ENCODE assay signal across 1 cellular context in the genomic region with DNA sequence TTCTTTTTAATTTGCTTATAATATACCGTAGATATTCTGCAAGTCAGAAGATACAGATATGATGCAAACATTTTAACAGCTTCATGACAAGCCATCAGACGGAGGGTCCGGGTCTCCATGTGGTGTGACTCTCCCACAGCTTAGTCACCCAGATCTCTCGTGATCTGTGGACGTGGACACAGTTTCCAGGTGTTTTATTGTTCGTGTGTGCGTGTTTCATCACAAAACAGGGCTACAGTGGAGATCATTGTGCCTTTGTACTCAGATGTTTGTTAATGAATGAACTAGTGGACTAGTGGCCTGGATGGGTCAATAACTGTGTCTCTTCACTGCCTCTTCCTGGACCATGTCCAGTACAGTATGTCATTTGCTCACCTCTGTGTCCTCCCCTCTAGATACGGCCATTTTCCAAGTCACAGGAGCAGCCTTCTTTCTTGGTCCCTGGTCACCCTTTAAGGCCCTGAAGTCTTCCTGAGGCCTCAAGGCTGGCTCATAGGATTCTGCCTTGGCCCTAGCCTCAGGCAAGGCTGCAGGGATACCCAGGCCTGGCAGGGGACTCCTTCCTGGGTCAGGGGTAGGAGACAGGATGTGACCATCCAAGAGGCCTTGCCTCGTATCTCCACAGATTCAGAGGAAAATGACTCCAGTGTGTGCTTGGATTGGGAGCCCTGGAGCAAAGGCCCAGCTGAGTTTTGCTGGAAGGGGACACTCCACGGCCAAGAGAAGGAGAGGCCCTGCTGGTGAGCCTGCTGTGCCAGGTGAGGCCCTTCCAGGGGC.
A peak's percentile ranks its signal among the peaks of the same experiment; 100 is the strongest.
TF ChIP-seq lines count a peak whose summit lies in the region.

No MANE protein-coding gene starts in this region.

TF ChIP-seq in HepG2, 621 proteins besides CTCF, POLR2A, EP300 and RAD21 (continued from another document and continues in another):
- TF ChIP-seq, protein P1, sequence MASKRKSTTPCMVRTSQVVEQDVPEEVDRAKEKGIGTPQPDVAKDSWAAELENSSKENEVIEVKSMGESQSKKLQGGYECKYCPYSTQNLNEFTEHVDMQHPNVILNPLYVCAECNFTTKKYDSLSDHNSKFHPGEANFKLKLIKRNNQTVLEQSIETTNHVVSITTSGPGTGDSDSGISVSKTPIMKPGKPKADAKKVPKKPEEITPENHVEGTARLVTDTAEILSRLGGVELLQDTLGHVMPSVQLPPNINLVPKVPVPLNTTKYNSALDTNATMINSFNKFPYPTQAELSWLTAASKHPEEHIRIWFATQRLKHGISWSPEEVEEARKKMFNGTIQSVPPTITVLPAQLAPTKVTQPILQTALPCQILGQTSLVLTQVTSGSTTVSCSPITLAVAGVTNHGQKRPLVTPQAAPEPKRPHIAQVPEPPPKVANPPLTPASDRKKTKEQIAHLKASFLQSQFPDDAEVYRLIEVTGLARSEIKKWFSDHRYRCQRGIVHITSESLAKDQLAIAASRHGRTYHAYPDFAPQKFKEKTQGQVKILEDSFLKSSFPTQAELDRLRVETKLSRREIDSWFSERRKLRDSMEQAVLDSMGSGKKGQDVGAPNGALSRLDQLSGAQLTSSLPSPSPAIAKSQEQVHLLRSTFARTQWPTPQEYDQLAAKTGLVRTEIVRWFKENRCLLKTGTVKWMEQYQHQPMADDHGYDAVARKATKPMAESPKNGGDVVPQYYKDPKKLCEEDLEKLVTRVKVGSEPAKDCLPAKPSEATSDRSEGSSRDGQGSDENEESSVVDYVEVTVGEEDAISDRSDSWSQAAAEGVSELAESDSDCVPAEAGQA (IDR thresholded peaks at IDR 0.05; ENCODE audit: low read depth) = 0 out of 2 replicates have a peak, but pooled peaks have one; percentile 63
- TF ChIP-seq, protein P1 (CRISPR knock-in tag; IDR thresholded peaks at IDR 0.05; ENCODE audit: borderline replicate concordance) = no peak
- TF ChIP-seq PCBP2 (optimal IDR thresholded peaks at IDR 0.05; ENCODE audit: low read depth, low read length, poor library complexity, severe bottlenecking) (no peak), KLF15 (CRISPR knock-in tag; IDR thresholded peaks at IDR 0.05; ENCODE audit: borderline replicate concordance) (no peak), KLF9 (CRISPR knock-in tag; IDR thresholded peaks at IDR 0.05; ENCODE audit: low read depth) (peak; percentile 66), ZNF550 (CRISPR knock-in tag; IDR thresholded peaks at IDR 0.05; ENCODE audit: borderline replicate concordance) (no peak), ZNF589 (CRISPR knock-in tag; conservative IDR thresholded peaks at IDR 0.05) (no peak), YEATS2 (CRISPR knock-in tag; IDR thresholded peaks at IDR 0.05; ENCODE audit: borderline replicate concordance) (peak; percentile 65; the same call in 1 of the 2 replicates), GATAD2A (CRISPR knock-in tag; IDR thresholded peaks at IDR 0.05) (peak; percentile 99), CAMTA2 (CRISPR knock-in tag; IDR thresholded peaks at IDR 0.05; ENCODE audit: borderline replicate concordance) (no peak; the same call in 1 of the 2 replicates), ZBTB20 (CRISPR knock-in tag; IDR thresholded peaks at IDR 0.05; ENCODE audit: borderline replicate concordance, low read depth) (no peak), MXD4 (CRISPR knock-in tag; IDR thresholded peaks at IDR 0.05) (0 out of 2 replicates have a peak, but pooled peaks have one; percentile 44), RCOR2 (CRISPR knock-in tag; IDR thresholded peaks at IDR 0.05) (peak; percentile 70), ZNF431 (CRISPR knock-in tag; IDR thresholded peaks at IDR 0.05; ENCODE audit: borderline replicate concordance, low read depth) (peak; percentile 41), RBFOX2 (IDR thresholded peaks at IDR 0.05; ENCODE audit: low read depth, low read length) (peak; percentile 48), SP4 (CRISPR knock-in tag; IDR thresholded peaks at IDR 0.05) (peak; percentile 67; the same call in 1 of the 2 replicates), ZNF10 (CRISPR knock-in tag; IDR thresholded peaks at IDR 0.05; ENCODE audit: borderline replicate concordance, low read depth) (0 out of 2 replicates have a peak, but pooled peaks have one; percentile 85), NCOA1 (CRISPR knock-in tag; IDR thresholded peaks at IDR 0.05) (peak; percentile 26; the same call in 1 of the 2 replicates), ZNF672 (CRISPR knock-in tag; IDR thresholded peaks at IDR 0.05) (no peak), FOXA1 (IDR thresholded peaks at IDR 0.05) (no peak), FOXA1 (CRISPR knock-in tag; IDR thresholded peaks at IDR 0.05) (peak; percentile 84), ZNF605 (CRISPR knock-in tag; IDR thresholded peaks at IDR 0.05) (peak; percentile 88), FOXA3 (CRISPR knock-in tag; IDR thresholded peaks at IDR 0.05) (peak; percentile 93), ZBTB7A (CRISPR knock-in tag; IDR thresholded peaks at IDR 0.05) (no peak; the same call in 1 of the 2 replicates), ZNF251 (CRISPR knock-in tag; IDR thresholded peaks at IDR 0.05) (no peak), REPIN1 (CRISPR knock-in tag; IDR thresholded peaks at IDR 0.05; ENCODE audit: borderline replicate concordance, low read depth) (peak; percentile 85; the same call in 1 of the 2 replicates)
- TF ChIP-seq, protein P2, sequence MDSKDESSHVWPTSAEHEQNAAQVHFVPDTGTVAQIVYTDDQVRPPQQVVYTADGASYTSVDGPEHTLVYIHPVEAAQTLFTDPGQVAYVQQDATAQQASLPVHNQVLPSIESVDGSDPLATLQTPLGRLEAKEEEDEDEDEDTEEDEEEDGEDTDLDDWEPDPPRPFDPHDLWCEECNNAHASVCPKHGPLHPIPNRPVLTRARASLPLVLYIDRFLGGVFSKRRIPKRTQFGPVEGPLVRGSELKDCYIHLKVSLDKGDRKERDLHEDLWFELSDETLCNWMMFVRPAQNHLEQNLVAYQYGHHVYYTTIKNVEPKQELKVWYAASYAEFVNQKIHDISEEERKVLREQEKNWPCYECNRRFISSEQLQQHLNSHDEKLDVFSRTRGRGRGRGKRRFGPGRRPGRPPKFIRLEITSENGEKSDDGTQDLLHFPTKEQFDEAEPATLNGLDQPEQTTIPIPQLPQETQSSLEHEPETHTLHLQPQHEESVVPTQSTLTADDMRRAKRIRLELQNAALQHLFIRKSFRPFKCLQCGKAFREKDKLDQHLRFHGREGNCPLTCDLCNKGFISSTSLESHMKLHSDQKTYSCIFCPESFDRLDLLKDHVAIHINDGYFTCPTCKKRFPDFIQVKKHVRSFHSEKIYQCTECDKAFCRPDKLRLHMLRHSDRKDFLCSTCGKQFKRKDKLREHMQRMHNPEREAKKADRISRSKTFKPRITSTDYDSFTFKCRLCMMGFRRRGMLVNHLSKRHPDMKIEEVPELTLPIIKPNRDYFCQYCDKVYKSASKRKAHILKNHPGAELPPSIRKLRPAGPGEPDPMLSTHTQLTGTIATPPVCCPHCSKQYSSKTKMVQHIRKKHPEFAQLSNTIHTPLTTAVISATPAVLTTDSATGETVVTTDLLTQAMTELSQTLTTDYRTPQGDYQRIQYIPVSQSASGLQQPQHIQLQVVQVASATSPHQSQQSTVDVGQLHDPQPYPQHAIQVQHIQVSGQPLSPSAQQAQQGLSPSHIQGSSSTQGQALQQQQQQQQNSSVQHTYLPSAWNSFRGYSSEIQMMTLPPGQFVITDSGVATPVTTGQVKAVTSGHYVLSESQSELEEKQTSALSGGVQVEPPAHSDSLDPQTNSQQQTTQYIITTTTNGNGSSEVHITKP (CRISPR knock-in tag; IDR thresholded peaks at IDR 0.05; ENCODE audit: low read depth) = no peak; the same call in 1 of the 2 replicates
- TF ChIP-seq, protein P3, sequence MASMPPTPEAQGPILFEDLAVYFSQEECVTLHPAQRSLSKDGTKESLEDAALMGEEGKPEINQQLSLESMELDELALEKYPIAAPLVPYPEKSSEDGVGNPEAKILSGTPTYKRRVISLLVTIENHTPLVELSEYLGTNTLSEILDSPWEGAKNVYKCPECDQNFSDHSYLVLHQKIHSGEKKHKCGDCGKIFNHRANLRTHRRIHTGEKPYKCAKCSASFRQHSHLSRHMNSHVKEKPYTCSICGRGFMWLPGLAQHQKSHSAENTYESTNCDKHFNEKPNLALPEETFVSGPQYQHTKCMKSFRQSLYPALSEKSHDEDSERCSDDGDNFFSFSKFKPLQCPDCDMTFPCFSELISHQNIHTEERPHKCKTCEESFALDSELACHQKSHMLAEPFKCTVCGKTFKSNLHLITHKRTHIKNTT (CRISPR knock-in tag; IDR thresholded peaks at IDR 0.05) = no peak
- TF ChIP-seq, protein P4, sequence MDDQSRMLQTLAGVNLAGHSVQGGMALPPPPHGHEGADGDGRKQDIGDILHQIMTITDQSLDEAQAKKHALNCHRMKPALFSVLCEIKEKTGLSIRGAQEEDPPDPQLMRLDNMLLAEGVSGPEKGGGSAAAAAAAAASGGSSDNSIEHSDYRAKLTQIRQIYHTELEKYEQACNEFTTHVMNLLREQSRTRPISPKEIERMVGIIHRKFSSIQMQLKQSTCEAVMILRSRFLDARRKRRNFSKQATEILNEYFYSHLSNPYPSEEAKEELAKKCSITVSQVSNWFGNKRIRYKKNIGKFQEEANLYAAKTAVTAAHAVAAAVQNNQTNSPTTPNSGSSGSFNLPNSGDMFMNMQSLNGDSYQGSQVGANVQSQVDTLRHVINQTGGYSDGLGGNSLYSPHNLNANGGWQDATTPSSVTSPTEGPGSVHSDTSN (CRISPR knock-in tag; IDR thresholded peaks at IDR 0.05; ENCODE audit: borderline replicate concordance) = no peak
- TF ChIP-seq, protein P5, sequence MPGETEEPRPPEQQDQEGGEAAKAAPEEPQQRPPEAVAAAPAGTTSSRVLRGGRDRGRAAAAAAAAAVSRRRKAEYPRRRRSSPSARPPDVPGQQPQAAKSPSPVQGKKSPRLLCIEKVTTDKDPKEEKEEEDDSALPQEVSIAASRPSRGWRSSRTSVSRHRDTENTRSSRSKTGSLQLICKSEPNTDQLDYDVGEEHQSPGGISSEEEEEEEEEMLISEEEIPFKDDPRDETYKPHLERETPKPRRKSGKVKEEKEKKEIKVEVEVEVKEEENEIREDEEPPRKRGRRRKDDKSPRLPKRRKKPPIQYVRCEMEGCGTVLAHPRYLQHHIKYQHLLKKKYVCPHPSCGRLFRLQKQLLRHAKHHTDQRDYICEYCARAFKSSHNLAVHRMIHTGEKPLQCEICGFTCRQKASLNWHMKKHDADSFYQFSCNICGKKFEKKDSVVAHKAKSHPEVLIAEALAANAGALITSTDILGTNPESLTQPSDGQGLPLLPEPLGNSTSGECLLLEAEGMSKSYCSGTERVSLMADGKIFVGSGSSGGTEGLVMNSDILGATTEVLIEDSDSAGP (CRISPR knock-in tag; IDR thresholded peaks at IDR 0.05; ENCODE audit: borderline replicate concordance) = peak; percentile 79; the same call in 1 of the 2 replicates
- TF ChIP-seq, protein P6, sequence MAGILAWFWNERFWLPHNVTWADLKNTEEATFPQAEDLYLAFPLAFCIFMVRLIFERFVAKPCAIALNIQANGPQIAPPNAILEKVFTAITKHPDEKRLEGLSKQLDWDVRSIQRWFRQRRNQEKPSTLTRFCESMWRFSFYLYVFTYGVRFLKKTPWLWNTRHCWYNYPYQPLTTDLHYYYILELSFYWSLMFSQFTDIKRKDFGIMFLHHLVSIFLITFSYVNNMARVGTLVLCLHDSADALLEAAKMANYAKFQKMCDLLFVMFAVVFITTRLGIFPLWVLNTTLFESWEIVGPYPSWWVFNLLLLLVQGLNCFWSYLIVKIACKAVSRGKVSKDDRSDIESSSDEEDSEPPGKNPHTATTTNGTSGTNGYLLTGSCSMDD (CRISPR knock-in tag; IDR thresholded peaks at IDR 0.05) = no peak
- TF ChIP-seq, protein P7, sequence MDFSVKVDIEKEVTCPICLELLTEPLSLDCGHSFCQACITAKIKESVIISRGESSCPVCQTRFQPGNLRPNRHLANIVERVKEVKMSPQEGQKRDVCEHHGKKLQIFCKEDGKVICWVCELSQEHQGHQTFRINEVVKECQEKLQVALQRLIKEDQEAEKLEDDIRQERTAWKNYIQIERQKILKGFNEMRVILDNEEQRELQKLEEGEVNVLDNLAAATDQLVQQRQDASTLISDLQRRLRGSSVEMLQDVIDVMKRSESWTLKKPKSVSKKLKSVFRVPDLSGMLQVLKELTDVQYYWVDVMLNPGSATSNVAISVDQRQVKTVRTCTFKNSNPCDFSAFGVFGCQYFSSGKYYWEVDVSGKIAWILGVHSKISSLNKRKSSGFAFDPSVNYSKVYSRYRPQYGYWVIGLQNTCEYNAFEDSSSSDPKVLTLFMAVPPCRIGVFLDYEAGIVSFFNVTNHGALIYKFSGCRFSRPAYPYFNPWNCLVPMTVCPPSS (IDR thresholded peaks at IDR 0.05) = no peak
- TF ChIP-seq, protein P8, sequence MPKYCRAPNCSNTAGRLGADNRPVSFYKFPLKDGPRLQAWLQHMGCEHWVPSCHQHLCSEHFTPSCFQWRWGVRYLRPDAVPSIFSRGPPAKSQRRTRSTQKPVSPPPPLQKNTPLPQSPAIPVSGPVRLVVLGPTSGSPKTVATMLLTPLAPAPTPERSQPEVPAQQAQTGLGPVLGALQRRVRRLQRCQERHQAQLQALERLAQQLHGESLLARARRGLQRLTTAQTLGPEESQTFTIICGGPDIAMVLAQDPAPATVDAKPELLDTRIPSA (CRISPR knock-in tag; IDR thresholded peaks at IDR 0.05; ENCODE audit: borderline replicate concordance) = no peak
- TF ChIP-seq, protein P9, sequence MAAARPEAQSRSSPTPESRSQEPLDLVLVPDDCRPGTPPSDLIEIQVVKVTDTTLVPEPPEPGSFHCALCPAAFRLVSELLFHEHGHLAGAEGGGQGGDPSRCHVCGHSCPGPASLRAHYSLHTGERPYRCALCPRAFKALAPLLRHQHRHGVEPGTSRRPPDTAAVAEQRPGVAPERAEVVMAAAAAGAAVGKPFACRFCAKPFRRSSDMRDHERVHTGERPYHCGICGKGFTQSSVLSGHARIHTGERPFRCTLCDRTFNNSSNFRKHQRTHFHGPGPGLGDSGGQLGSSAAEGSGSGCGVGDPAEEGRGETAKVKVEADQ (CRISPR knock-in tag; IDR thresholded peaks at IDR 0.05; ENCODE audit: borderline replicate concordance) = no peak
